ENCODE assay signal across 9 cellular contexts in genomic region chr17:44898768-44899073, GRCh38. TPM values are rescaled to one million over a fixed set of nuclear protein-coding genes. Genes with fewer than 3 reads are reported as not detected.
A peak's percentile ranks its signal among the peaks of the same experiment; 100 is the strongest.
DNase-seq lines count a peak whose midpoint lies in the region; ATAC-seq and TF ChIP-seq lines count a peak whose summit lies in the region.
"Had no signal": no experiment of that assay in that cellular context is flagged by ENCODE, and none has a peak within 500 bp of the region (broad histone marks: within the 10 kb centered on the region; RNA-seq: fewer than 3 reads in every experiment).

No MANE protein-coding gene starts in this region.

- intact Hi-C loops in left lung (cut with DNase I): no loop called here
- intact Hi-C loops in tibial artery (cut with DNase I; ENCODE audit: low total_unique reads): no loop called here

- H3K4me3 ChIP-seq in left lung (peak overlapping the region; percentile 75 to 83), tibial artery (peak overlapping the region; percentile 69 to 77)

- H3K9me3 ChIP-seq in left lung (no peaks in the 10 kb centered on the region), tibial artery (no peaks in the 10 kb centered on the region)

- H3K27ac ChIP-seq in left lung: peak overlapping the region; percentile 95
- peak overlapping the region; percentile 84 to 88 for H3K27ac ChIP-seq in tibial artery

- H3K36me3 ChIP-seq in left lung: peaks cover 0 to 22% of the 10 kb centered on the region in 2 donors
- peaks cover 5 to 12% (median 11%) of the 10 kb centered on the region in 3 donors for H3K36me3 ChIP-seq in tibial artery

- ATAC-seq in left lung (no peak), GM18909 (IDR thresholded peaks at IDR 0.05; ENCODE audit: poor library complexity, unreplicated experiment) (no peak)

- no peaks in the 10 kb centered on the region for H3K27me3 ChIP-seq in left lung
- no peaks in the 10 kb centered on the region for H3K27me3 ChIP-seq in tibial artery

- peak; percentile 53 for DNase-seq in COLO829 (ENCODE audit: low spot score)
- peak; percentile 75 for DNase-seq in KBM-7
- peak; percentile 25 for DNase-seq in amniotic epithelial cell (ENCODE audit: low read depth)
- peak in 1 of 2 donors; percentile 56 for DNase-seq in left lung
- DNase-seq in tibial artery: no peak
- DNase-seq in G401 (ENCODE audit: low spot score): no peak
- no peak for DNase-seq in UCSD-AML1 (lab: John Stamatoyannopoulos, UW; ENCODE audit: unreplicated experiment)

- in situ Hi-C loops in KBM-7 (cut with MboI; ENCODE audit: low pct_unique_long_range_greater_than_20kb, low sequenced_read_pairs): no loop called here
- in situ Hi-C loops in G401 (cut with HindIII; ENCODE audit: low sequenced_read_pairs): no loop called here

- TF ChIP-seq CTCF in left lung (IDR thresholded peaks at IDR 0.05) (no peak), tibial artery (IDR thresholded peaks at IDR 0.05) (no peak)

- peaks cover 6 to 53% of the 10 kb centered on the region in 2 donors for H3K4me1 ChIP-seq in left lung
- H3K4me1 ChIP-seq in tibial artery: peaks cover 0 to 29% (median 20%) of the 10 kb centered on the region in 4 donors

RNA-seq across cellular contexts. Expression of gene EFTUD2, which starts 0.5 kb away (rescaled TPM):
- total RNA-seq in left lung: 100 to 1,000 TPM in 1 of 2 donors, 10 to 100 TPM in 1; 83.4 to 112 TPM
- 164 and 176 TPM in 2 replicates for total RNA-seq in G401 (2014; rRNA removed; shearing (Covaris generic))

RNA-seq across cellular contexts. Expression of gene GFAP, which starts 16.6 kb away (rescaled TPM):
- under 1 TPM in 1 of 2 donors, not detected in 1; 0.15 TPM for total RNA-seq in left lung
- not detected in 2 replicates for total RNA-seq in G401 (2014; rRNA removed; shearing (Covaris generic))

RNA-seq across cellular contexts. Expression of gene KIF18B, which starts 48.9 kb away (rescaled TPM):
- total RNA-seq in left lung: 1 to 10 TPM; 2.9 to 6.0 TPM
- 22.6 and 24.4 TPM in 2 replicates for total RNA-seq in G401 (2014; rRNA removed; shearing (Covaris generic))

RNA-seq across cellular contexts. Expression of gene HIGD1B, which starts 51.0 kb away (rescaled TPM):
- 10 to 100 TPM; 17.1 to 19.5 TPM for total RNA-seq in left lung
- total RNA-seq in G401 (2014; rRNA removed; shearing (Covaris generic)): not detected in 2 replicates
- total RNA-seq: NCI-H460 had no signal

Comparison
In these comparisons a context has a peak if more than half of its experiments do, and no peak if none do; other contexts are left out.
1. DNase-seq: peak in COLO829 (single experiment), KBM-7 (single experiment) and amniotic epithelial cell (single experiment); none in tibial artery (0 of 2), G401 (single experiment) and UCSD-AML1 (single experiment).